In the genomic region with DNA sequence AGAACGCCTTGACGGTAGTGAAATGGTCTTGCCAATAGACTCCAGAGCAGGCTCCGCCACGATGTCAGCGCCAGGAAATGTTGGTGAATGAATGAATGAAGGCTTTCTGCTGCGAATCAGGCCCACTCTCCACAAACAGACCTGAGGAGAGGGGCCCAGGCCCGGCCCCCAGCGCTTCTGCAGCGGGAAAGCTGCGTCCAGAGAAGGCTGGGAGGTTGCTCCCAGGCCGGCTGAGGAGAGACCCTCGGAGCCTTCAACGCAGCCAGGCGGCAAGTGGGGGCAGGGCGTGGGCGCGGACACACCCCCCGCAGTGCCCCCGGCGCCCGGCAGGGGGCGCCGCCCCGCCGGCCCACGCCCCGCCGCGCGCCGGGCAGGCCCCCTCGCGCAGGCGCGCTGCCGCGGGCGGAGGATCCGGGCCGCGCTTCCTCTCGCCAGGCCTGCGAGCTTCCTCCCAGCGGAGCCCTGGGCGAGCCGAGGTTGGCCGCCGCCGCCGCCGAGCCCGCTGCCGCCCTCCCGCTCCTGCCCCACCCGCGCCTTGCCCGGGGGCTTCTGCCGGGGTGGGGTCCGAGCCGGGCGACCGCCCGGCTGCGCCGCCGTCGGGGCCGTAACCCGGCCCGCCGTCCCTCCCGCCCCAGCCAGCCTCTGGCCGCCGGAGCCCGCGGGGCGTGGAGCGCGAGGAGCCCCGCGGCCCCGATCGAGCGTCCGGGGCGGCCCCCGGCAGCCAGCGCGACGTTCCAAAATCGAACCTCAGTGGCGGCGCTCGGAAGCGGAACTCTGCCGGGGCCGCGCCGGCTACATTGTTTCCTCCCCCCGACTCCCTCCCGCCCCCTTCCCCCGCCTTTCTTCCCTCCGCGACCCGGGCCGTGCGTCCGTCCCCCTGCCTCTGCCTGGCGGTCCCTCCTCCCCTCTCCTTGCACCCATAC, we compare ENCODE assay signal across 8 cellular contexts. TPM values are rescaled to one million over a fixed set of nuclear protein-coding genes. Genes with fewer than 3 reads are reported as not detected.
DNase-seq lines count a peak whose midpoint lies in the region; ATAC-seq, FAIRE-seq and TF ChIP-seq lines count a peak whose summit lies in the region.

A gene (plus strand): TSS at position 408 of the 923 bp plus-strand sequence. CDS start 16,218 bp downstream, outside the sequence.

- H3K27me3 ChIP-seq in dorsolateral prefrontal cortex (no peaks in the 10 kb centered on the region), HepG2 (ENCODE audit: control insufficient read depth in 1 of 2, insufficient read depth in 2 of 2, low read length in 2 of 2) (no peaks in the 10 kb centered on the region)

- TF ChIP-seq EP300 in HepG2 (IDR thresholded peaks at IDR 0.05; ENCODE audit: low read depth in 2 of 2, low read length in 2 of 2) (no peak), HepG2 (CRISPR knock-in tag; IDR thresholded peaks at IDR 0.05; ENCODE audit: borderline replicate concordance) (no peak)

- peaks cover 40% of the 10 kb centered on the region for H3K79me2 ChIP-seq in HepG2 (ENCODE audit: insufficient read depth, low read length)

- H4K20me1 ChIP-seq in HepG2 (ENCODE audit: insufficient read depth, low read length) = peaks cover 4% of the 10 kb centered on the region

- TF ChIP-seq RAD21 in HepG2 (CRISPR knock-in tag; IDR thresholded peaks at IDR 0.05) = 0 out of 2 replicates have a peak, but pooled peaks have one; percentile 25

- H3K4me3 ChIP-seq in GM12864 (ENCODE audit: low read depth, low read length) = peak within 1 kb of the TSS; percentile 95
- H3K4me3 ChIP-seq in dorsolateral prefrontal cortex = peak within 1 kb of the TSS; percentile 60 to 88 (median 73)
- peak within 1 kb of the TSS; percentile 66 to 84 (median 69) for H3K4me3 ChIP-seq in HepG2 (replicated peaks in 1 of 3; ENCODE audit: insufficient read depth in 1 of 3, low read depth in 2 of 3, low read length in 3 of 3)

- H3K36me3 ChIP-seq in HepG2 (replicated peaks in 1 of 2; ENCODE audit: control insufficient read depth in 1 of 2, insufficient read depth in 2 of 2, low read length in 2 of 2) = peaks cover 0 to 12% of the 10 kb centered on the region in 2 experiments; a peak in 2 of 5 replicates

- BruUV-seq in HepG2 (replicated peaks; lab: Mats Ljungman, UMichigan) = no TSS peak

- CTCF ChIA-PET in activated CD4-positive, alpha-beta T cell treated with anti-CD3 and anti-CD28 coated beads, Interleukin-2, amount 10 ng/mL, durations not matched to agents 7 days and 5 days (lab: Charles Lee) = interaction anchor here (0.6 to 27.9 kb wide), 11 partner anchors 12 to 351 kb away, joined by 3 to 930 read pairs (median 4); a partner anchor contains a TSS
- CTCF ChIA-PET in HepG2 (lab: Yijun Ruan, JAX; ENCODE audit: low intra/inter-chr PET ratio, low total read pairs) = interaction anchor here (1.1 kb wide), 1 partner anchor 10 kb away, joined by 4 read pairs; no protein-coding TSS in a partner anchor

- H3K4me2 ChIP-seq in HepG2 (ENCODE audit: low read depth, low read length) = peak within 1 kb of the TSS; percentile 97

- H3K4me3 Mint-ChIP-seq in activated CD4-positive, alpha-beta T cell treated with anti-CD3 and anti-CD28 coated beads, Interleukin-2, amount 10 ng/mL, durations not matched to agents 7 days and 5 days = peak within 1 kb of the TSS; percentile 88

- peak within 1 kb of the TSS; percentile 78 for H3K9ac ChIP-seq in HepG2 (ENCODE audit: insufficient read depth, low read depth, low read length)

- H2AFZ ChIP-seq in HepG2 (ENCODE audit: low read length) = no peak within 1 kb of the TSS

- H3K27me3 Mint-ChIP-seq in activated CD4-positive, alpha-beta T cell treated with anti-CD3 and anti-CD28 coated beads, Interleukin-2, amount 10 ng/mL, durations not matched to agents 7 days and 5 days = no peaks in the 10 kb centered on the region

- TF ChIP-seq CTCF in GM12864 (IDR thresholded peaks at IDR 0.05; ENCODE audit: low read depth, low read length, missing control alignments) (peak; percentile 62), dorsolateral prefrontal cortex (IDR thresholded peaks at IDR 0.05 in 54 of 56, conservative IDR thresholded peaks at IDR 0.05 in 2 of 56; ENCODE audit: low read depth in 1 of 56, partially characterized antibody in 56 of 56) (peak in 55 of 56 donors; percentile 41 to 78 (median 62)), HepG2 (CRISPR knock-in tag; IDR thresholded peaks at IDR 0.05) (peak; percentile 57)

- H3K9me3 Mint-ChIP-seq in activated CD4-positive, alpha-beta T cell treated with anti-CD3 and anti-CD28 coated beads, Interleukin-2, amount 10 ng/mL, durations not matched to agents 7 days and 5 days = no peaks in the 10 kb centered on the region

- peaks cover 47% of the 10 kb centered on the region for H3K36me3 Mint-ChIP-seq in activated CD4-positive, alpha-beta T cell treated with anti-CD3 and anti-CD28 coated beads, Interleukin-2, amount 10 ng/mL, durations not matched to agents 7 days and 5 days (ENCODE audit: low read depth)

- no peaks in the 10 kb centered on the region for H3K9me3 ChIP-seq in HepG2 (ENCODE audit: low read length)

- intact Hi-C loops in dorsolateral prefrontal cortex (cut with DNase I) (loop anchor here (2.0 to 10.0 kb wide), 5 partner anchors 59 to 423 kb away; a partner anchor contains a TSS), HepG2 (cut with micrococcal nuclease; ENCODE audit: unreplicated experiment) (loop anchor here (2.0 to 5.0 kb wide), 3 partner anchors 19 to 53 kb away; no protein-coding TSS in a partner anchor)

- 1% methylated on average over 25 of the region's 109 CpGs for WGBS in HepG2 (ENCODE audit: low lambda C conversion rate)

- no peak for FAIRE-seq in HepG2 (lab: Jason Lieb, UNC)

- ATAC-seq in HG02623 (IDR thresholded peaks at IDR 0.05; ENCODE audit: unreplicated experiment) (peak; percentile 36), HepG2 (peak; percentile 4)

- TF ChIP-seq POLR2A in HepG2 (IDR thresholded peaks at IDR 0.05; ENCODE audit: insufficient read depth in 1 of 2, low read depth in 2 of 2, low read length in 2 of 2) = peak in 1 of 2 experiments; percentile 62; a peak in 2 of 4 replicates

- peak within 1 kb of the TSS; percentile 98 for H3K27ac Mint-ChIP-seq in activated CD4-positive, alpha-beta T cell treated with anti-CD3 and anti-CD28 coated beads, Interleukin-2, amount 10 ng/mL, durations not matched to agents 7 days and 5 days

- DNase-seq in GM12864 (ENCODE audit: low read depth) (no peak), NCI-H2227 (lab: John Stamatoyannopoulos, UW; ENCODE audit: unreplicated experiment) (peak; percentile 76), dorsolateral prefrontal cortex (peak in 5 of 10 donors; percentile 43 to 84 (median 46)), HepG2 (ENCODE audit: low spot score) (no peak), SHP77 treated with DMSO at 0.1 percent for 48 hours (lab: John Stamatoyannopoulos, UW) (no peak)
- DNase-seq in activated CD4-positive, alpha-beta T cell treated with anti-CD3 and anti-CD28 coated beads, Interleukin-2, amount 10 ng/mL, durations not matched to agents 7 days and 5 days = peak; percentile 74
- DNase-seq in stimulated activated CD4-positive, alpha-beta T cell treated with anti-CD3 and anti-CD28 coated beads, Interleukin-4, amount 100 ng/mL, for 48 hours (ENCODE audit: low read depth in 2 of 2) = peak; percentile 58 to 72

- peaks cover 76% of the 10 kb centered on the region for H3K4me1 ChIP-seq in HepG2 (ENCODE audit: insufficient read depth, low read length)

- in situ Hi-C loops in HepG2 (cut with HindIII; ENCODE audit: extremely low pct_ligation_motif_present, low pct_unique_long_range_greater_than_20kb) = loop anchor here (10.0 kb wide), 1 partner anchor 237 kb away; a partner anchor contains a TSS

- H3K27ac ChIP-seq in dorsolateral prefrontal cortex (peak within 1 kb of the TSS in 56 of 59 donors; percentile 15 to 89 (median 74)), HepG2 (ENCODE audit: extremely low read length, insufficient read depth, low read length) (peak within 1 kb of the TSS; percentile 45)

- POLR2A ChIA-PET in activated CD4-positive, alpha-beta T cell treated with anti-CD3 and anti-CD28 coated beads, Interleukin-2, amount 10 ng/mL, durations not matched to agents 7 days and 5 days (lab: Charles Lee) = interaction anchor here (1.7 kb wide), 1 partner anchor 11 kb away, joined by 5 read pairs; no protein-coding TSS in a partner anchor
- POLR2A ChIA-PET in HepG2 (lab: Yijun Ruan, JAX) = interaction anchor here (2.0 to 3.5 kb wide), 2 partner anchors 10 to 51 kb away, joined by 6 to 21 read pairs; no protein-coding TSS in a partner anchor

- H3K4me1 Mint-ChIP-seq in activated CD4-positive, alpha-beta T cell treated with anti-CD3 and anti-CD28 coated beads, Interleukin-2, amount 10 ng/mL, durations not matched to agents 7 days and 5 days = peaks cover 63% of the 10 kb centered on the region

TF ChIP-seq in HepG2, 621 proteins besides CTCF, POLR2A, EP300 and RAD21 (continues in another document):
- TF ChIP-seq HNRNPK (IDR thresholded peaks at IDR 0.05; ENCODE audit: low read depth, low read length, poor library complexity, severe bottlenecking) = peak; percentile 20
- no peak for TF ChIP-seq ZMAT3 (CRISPR knock-in tag; conservative IDR thresholded peaks at IDR 0.05)
- TF ChIP-seq SP2 (CRISPR knock-in tag; IDR thresholded peaks at IDR 0.05) = no peak

RNA-seq across cellular contexts. Expression of the gene that starts here (rescaled TPM):
- 100 to 1,000 TPM; 315 to 348 TPM for total RNA-seq in activated CD4-positive, alpha-beta T cell treated with anti-CD3 and anti-CD28 coated beads, Interleukin-2, amount 10 ng/mL, durations not matched to agents 7 days and 5 days
- total RNA-seq in dorsolateral prefrontal cortex (10 to 100 TPM; 28.9 to 71.0 (median 41.8) TPM), HepG2 (2016; rRNA removed; fragmentation: Illumina TruSeq; extraction: Trizol) (20.6 and 21.3 TPM in 2 replicates)
- total RNA-seq in HepG2 (2016; cell fraction: cytosol; rRNA removed; fragmentation: Illumina TruSeq; extraction: Trizol; ENCODE audit: low read depth) = 8.5 and 9.2 TPM in 2 replicates
- total RNA-seq in HepG2 (2016; cell fraction: insoluble cytoplasmic fraction; rRNA removed; fragmentation: Illumina TruSeq; extraction: Trizol) = 17.5 and 21.5 TPM in 2 replicates
- total RNA-seq in HepG2 (2016; cell fraction: membrane; rRNA removed; fragmentation: Illumina TruSeq; extraction: Trizol) = 24.6 and 31.5 TPM in 2 replicates
- 22.6 and 23.4 TPM in 2 replicates for total RNA-seq in HepG2 (2016; cell fraction: nucleus; rRNA removed; fragmentation: Illumina TruSeq; extraction: Trizol)
- polyA plus RNA-seq in HepG2 (2011; rRNA removed) = 12.5 and 18.8 TPM in 2 replicates
- 13.9 and 14.0 TPM in 2 replicates for polyA plus RNA-seq in HepG2 (2011; cell fraction: cytosol; rRNA removed)
- polyA plus RNA-seq in HepG2 (2011; cell fraction: nucleus; rRNA removed) = 67.4 and 72.0 TPM in 2 replicates
- polyA plus RNA-seq in HepG2 (2012) = 26.5 and 39.5 TPM in 2 replicates
- polyA plus RNA-seq in HepG2 (2016; cell fraction: cytosol; fragmentation: Illumina TruSeq; extraction: Trizol; ENCODE audit: low read depth) = 10.3 and 12.4 TPM in 2 replicates
- polyA plus RNA-seq in HepG2 (2016; cell fraction: insoluble cytoplasmic fraction; fragmentation: Illumina TruSeq; extraction: Trizol; ENCODE audit: low read depth) = 42.9 and 49.6 TPM in 2 replicates
- polyA plus RNA-seq in HepG2 (2016; cell fraction: membrane; fragmentation: Illumina TruSeq; extraction: Trizol; ENCODE audit: low read depth) = 24.4 and 34.3 TPM in 2 replicates
- 80.5 and 84.1 TPM in 2 replicates for polyA plus RNA-seq in HepG2 (2016; cell fraction: nucleus; fragmentation: Illumina TruSeq; extraction: Trizol; ENCODE audit: insufficient read depth, low read depth)
- polyA minus RNA-seq in HepG2 (2011; rRNA and poly(A)+ RNA removed; ENCODE audit: low replicate concordance) = 34.0 and 51.8 TPM in 2 replicates
- polyA minus RNA-seq in HepG2 (2011; cell fraction: cytosol; rRNA and poly(A)+ RNA removed) = 19.3 and 20.3 TPM in 2 replicates
- polyA minus RNA-seq in HepG2 (2011; cell fraction: nucleus; rRNA and poly(A)+ RNA removed) = 23.4 and 28.1 TPM in 2 replicates

Comparison
In these comparisons a context has a peak if more than half of its experiments do, and no peak if none do; other contexts are left out.
1. RNA of the gene that starts here (total RNA-seq): 315 to 348 TPM in activated CD4-positive, alpha-beta T cell treated with anti-CD3 and anti-CD28 coated beads, Interleukin-2, amount 10 ng/mL, durations not matched to agents 7 days and 5 days; 28.9 to 71.0 TPM in dorsolateral prefrontal cortex and 8.5 to 31.5 TPM in HepG2; every median in the first group is over 4 times any median in the second.
2. DNase-seq: peak in NCI-H2227 (single experiment), activated CD4-positive, alpha-beta T cell treated with anti-CD3 and anti-CD28 coated beads, Interleukin-2, amount 10 ng/mL, durations not matched to agents 7 days and 5 days (single experiment) and stimulated activated CD4-positive, alpha-beta T cell treated with anti-CD3 and anti-CD28 coated beads, Interleukin-4, amount 100 ng/mL, for 48 hours (2 of 2); none in GM12864 (single experiment), HepG2 (single experiment) and SHP77 treated with DMSO at 0.1 percent for 48 hours (single experiment).
3. Peak in every context shown above with its lines, with median percentiles within 50 percentile points of each other: H3K4me3 ChIP-seq and CTCF ChIP-seq.